In the genomic region with DNA sequence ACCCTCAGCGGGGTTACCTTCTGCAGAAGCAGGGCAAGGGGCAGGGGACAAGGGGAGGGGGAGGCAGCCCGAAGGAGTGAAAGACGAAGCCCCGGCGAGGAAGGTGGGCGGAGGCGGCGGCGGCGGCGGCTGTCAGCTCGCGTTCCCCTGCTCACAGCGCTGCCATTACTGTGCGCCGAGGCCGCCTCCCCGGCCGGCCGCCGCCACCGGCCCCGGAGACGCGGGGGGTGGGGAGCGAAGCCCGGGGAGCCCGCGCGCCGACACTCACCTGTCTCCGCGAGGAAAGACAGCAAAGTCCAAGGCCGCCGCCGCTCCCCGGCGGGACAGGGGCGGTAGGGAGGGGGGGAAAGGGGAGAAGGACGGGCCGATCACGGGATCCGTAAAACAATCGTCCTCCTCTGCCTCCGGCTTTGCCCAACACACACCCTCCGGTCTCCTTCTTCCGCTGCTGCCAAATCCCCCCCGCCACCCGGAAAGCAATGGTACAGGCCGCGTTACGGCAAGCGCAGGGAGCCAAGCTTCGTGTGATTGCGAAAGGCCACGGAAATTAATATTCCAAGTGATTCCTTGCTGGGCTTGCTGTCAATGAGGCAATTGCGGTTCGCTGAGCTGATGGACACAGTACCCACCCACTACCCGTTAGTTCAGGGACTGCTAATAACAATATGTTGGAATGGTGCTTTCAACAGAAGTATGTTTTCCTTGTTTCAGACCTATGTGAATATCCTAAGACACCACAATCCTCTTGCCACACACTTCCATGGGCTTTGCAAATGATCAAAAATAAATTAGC, we compare ENCODE assay signal across 8 cellular contexts. TPM values are rescaled to one million over a fixed set of nuclear protein-coding genes. Genes with fewer than 3 reads are reported as not detected.
DNase-seq lines count a peak whose midpoint lies in the region; ATAC-seq, FAIRE-seq and TF ChIP-seq lines count a peak whose summit lies in the region.

A gene (minus strand): TSS at position 180 of the 793 bp plus-strand sequence. CDS start 19,024 bp downstream, outside the sequence.

- peaks cover 43% of the 10 kb centered on the region for H3K79me2 ChIP-seq in HepG2 (ENCODE audit: insufficient read depth, low read length)

- ATAC-seq in GM19395 (IDR thresholded peaks at IDR 0.05; ENCODE audit: unreplicated experiment) (peak; percentile 95), HG03558 (IDR thresholded peaks at IDR 0.05; ENCODE audit: extremely low read depth, unreplicated experiment) (peak; percentile 56), HepG2 (peak; percentile 97)

- 0 out of 2 replicates have a peak, but pooled peaks cover 2% of the 10 kb centered on the region for H4K20me1 ChIP-seq in HepG2 (ENCODE audit: insufficient read depth, low read length)

- peak; percentile 58 to 59; a peak in 3 of 4 replicates for TF ChIP-seq POLR2A in HepG2 (IDR thresholded peaks at IDR 0.05; ENCODE audit: insufficient read depth in 1 of 2, low read depth in 2 of 2, low read length in 2 of 2)

- in situ Hi-C loops in HepG2 (cut with HindIII; ENCODE audit: extremely low pct_ligation_motif_present, low pct_unique_long_range_greater_than_20kb): no loop called here

- intact Hi-C loops in HepG2 (cut with micrococcal nuclease; ENCODE audit: unreplicated experiment): no loop called here

- 2% methylated on average over 9 of the region's 59 CpGs for WGBS in HepG2 (ENCODE audit: low lambda C conversion rate)

- H3K27ac ChIP-seq in C4-2B (peak within 1 kb of the TSS; percentile 86), HepG2 (ENCODE audit: extremely low read length, insufficient read depth, low read length) (peak within 1 kb of the TSS; percentile 95)

- TF ChIP-seq CTCF in C4-2B (conservative IDR thresholded peaks at IDR 0.05): no peak
- 0 out of 2 replicates have a peak, but pooled peaks have one; percentile 4 for TF ChIP-seq CTCF in HepG2 (CRISPR knock-in tag; IDR thresholded peaks at IDR 0.05)

- peak; percentile 39; the same call in 1 of the 2 replicates for TF ChIP-seq RAD21 in HepG2 (CRISPR knock-in tag; IDR thresholded peaks at IDR 0.05)

- DNase-seq in NCI-H748 (lab: John Stamatoyannopoulos, UW; ENCODE audit: unreplicated experiment): peak; percentile 89
- DNase-seq in activated CD4-positive, alpha-beta T cell treated with anti-CD3 and anti-CD28 coated beads, Interleukin-2, amount 50 U/mL, for 4 hours: peak; percentile 89 to 90
- peak; percentile 98 for DNase-seq in dermis blood vessel endothelial cell
- DNase-seq in HepG2 (ENCODE audit: low spot score): peak; percentile 88
- peak; percentile 83 to 90 for DNase-seq in stimulated activated CD4-positive, alpha-beta T cell treated with anti-CD3 and anti-CD28 coated beads, Interleukin-2, amount 100 ng/mL, for 48 hours

- H3K9me3 ChIP-seq in HepG2 (ENCODE audit: low read length): peaks cover 5% of the 10 kb centered on the region

- peaks cover 50% of the 10 kb centered on the region for H3K4me1 ChIP-seq in HepG2 (ENCODE audit: insufficient read depth, low read length)

- peak; percentile 28 to 63; a peak in 2 of 4 replicates for TF ChIP-seq EP300 in HepG2 (IDR thresholded peaks at IDR 0.05; ENCODE audit: low read depth in 2 of 2, low read length in 2 of 2)
- peak; percentile 21; the same call in 1 of the 2 replicates for TF ChIP-seq EP300 in HepG2 (CRISPR knock-in tag; IDR thresholded peaks at IDR 0.05; ENCODE audit: borderline replicate concordance)

- H3K27me3 ChIP-seq in HepG2 (ENCODE audit: control insufficient read depth in 1 of 2, insufficient read depth in 2 of 2, low read length in 2 of 2): no peaks in the 10 kb centered on the region

- POLR2A ChIA-PET in HepG2 (lab: Yijun Ruan, JAX): interaction anchor here (2.1 kb wide), 1 partner anchor 36 kb away, joined by 10 read pairs; a partner anchor contains a TSS

- peak within 1 kb of the TSS; percentile 69 to 97 (median 80) for H3K4me3 ChIP-seq in HepG2 (replicated peaks in 1 of 3; ENCODE audit: insufficient read depth in 1 of 3, low read depth in 2 of 3, low read length in 3 of 3)

- CTCF ChIA-PET in HepG2 (lab: Yijun Ruan, JAX; ENCODE audit: low intra/inter-chr PET ratio, low total read pairs): no interaction called here

- peak within 1 kb of the TSS; percentile 97 for H2AFZ ChIP-seq in HepG2 (ENCODE audit: low read length)

- FAIRE-seq in HepG2 (lab: Jason Lieb, UNC): peak; percentile 57

- no peaks in the 10 kb centered on the region for H3K36me3 ChIP-seq in HepG2 (replicated peaks in 1 of 2; ENCODE audit: control insufficient read depth in 1 of 2, insufficient read depth in 2 of 2, low read length in 2 of 2)

- peak within 1 kb of the TSS; percentile 93 for H3K9ac ChIP-seq in HepG2 (ENCODE audit: insufficient read depth, low read depth, low read length)

- peak within 1 kb of the TSS; percentile 87 for H3K4me2 ChIP-seq in HepG2 (ENCODE audit: low read depth, low read length)

- no TSS peak for BruUV-seq in HepG2 (replicated peaks; lab: Mats Ljungman, UMichigan)

TF ChIP-seq in HepG2, 621 proteins besides CTCF, POLR2A, EP300 and RAD21 (continues in another document):
- TF ChIP-seq, protein P1, sequence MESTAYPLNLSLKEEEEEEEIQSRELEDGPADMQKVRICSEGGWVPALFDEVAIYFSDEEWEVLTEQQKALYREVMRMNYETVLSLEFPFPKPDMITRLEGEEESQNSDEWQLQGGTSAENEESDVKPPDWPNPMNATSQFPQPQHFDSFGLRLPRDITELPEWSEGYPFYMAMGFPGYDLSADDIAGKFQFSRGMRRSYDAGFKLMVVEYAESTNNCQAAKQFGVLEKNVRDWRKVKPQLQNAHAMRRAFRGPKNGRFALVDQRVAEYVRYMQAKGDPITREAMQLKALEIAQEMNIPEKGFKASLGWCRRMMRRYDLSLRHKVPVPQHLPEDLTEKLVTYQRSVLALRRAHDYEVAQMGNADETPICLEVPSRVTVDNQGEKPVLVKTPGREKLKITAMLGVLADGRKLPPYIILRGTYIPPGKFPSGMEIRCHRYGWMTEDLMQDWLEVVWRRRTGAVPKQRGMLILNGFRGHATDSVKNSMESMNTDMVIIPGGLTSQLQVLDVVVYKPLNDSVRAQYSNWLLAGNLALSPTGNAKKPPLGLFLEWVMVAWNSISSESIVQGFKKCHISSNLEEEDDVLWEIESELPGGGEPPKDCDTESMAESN (CRISPR knock-in tag; conservative IDR thresholded peaks at IDR 0.05): 0 out of 2 replicates have a peak, but pooled peaks have one; percentile 22
- TF ChIP-seq, protein P2, sequence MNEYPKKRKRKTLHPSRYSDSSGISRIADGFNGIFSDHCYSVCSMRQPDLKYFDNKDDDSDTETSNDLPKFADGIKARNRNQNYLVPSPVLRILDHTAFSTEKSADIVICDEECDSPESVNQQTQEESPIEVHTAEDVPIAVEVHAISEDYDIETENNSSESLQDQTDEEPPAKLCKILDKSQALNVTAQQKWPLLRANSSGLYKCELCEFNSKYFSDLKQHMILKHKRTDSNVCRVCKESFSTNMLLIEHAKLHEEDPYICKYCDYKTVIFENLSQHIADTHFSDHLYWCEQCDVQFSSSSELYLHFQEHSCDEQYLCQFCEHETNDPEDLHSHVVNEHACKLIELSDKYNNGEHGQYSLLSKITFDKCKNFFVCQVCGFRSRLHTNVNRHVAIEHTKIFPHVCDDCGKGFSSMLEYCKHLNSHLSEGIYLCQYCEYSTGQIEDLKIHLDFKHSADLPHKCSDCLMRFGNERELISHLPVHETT (CRISPR knock-in tag; conservative IDR thresholded peaks at IDR 0.05): peak; percentile 78; the same call in 1 of the 2 replicates
- no peak for TF ChIP-seq ZNF136 (CRISPR knock-in tag; IDR thresholded peaks at IDR 0.05; ENCODE audit: low read depth)
- no peak for TF ChIP-seq ZNF367 (CRISPR knock-in tag; IDR thresholded peaks at IDR 0.05; ENCODE audit: borderline replicate concordance)
- no peak for TF ChIP-seq ZSCAN22 (CRISPR knock-in tag; IDR thresholded peaks at IDR 0.05)
- TF ChIP-seq EZH2 (conservative IDR thresholded peaks at IDR 0.05; ENCODE audit: low read depth, low read length): no peak
- 0 out of 2 replicates have a peak, but pooled peaks have one; percentile 46 for TF ChIP-seq ZNF761 (CRISPR knock-in tag; conservative IDR thresholded peaks at IDR 0.05)
- TF ChIP-seq ZNF713 (CRISPR knock-in tag; IDR thresholded peaks at IDR 0.05): no peak
- TF ChIP-seq, protein P3, sequence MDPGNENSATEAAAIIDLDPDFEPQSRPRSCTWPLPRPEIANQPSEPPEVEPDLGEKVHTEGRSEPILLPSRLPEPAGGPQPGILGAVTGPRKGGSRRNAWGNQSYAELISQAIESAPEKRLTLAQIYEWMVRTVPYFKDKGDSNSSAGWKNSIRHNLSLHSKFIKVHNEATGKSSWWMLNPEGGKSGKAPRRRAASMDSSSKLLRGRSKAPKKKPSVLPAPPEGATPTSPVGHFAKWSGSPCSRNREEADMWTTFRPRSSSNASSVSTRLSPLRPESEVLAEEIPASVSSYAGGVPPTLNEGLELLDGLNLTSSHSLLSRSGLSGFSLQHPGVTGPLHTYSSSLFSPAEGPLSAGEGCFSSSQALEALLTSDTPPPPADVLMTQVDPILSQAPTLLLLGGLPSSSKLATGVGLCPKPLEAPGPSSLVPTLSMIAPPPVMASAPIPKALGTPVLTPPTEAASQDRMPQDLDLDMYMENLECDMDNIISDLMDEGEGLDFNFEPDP (CRISPR knock-in tag; conservative IDR thresholded peaks at IDR 0.05): no peak

RNA-seq across cellular contexts. Expression of the gene that starts here (rescaled TPM):
- total RNA-seq in dermis blood vessel endothelial cell: 26.9 and 57.9 TPM in 2 replicates
- total RNA-seq in HepG2 (2016; rRNA removed; fragmentation: Illumina TruSeq; extraction: Trizol): 33.1 and 48.2 TPM in 2 replicates
- total RNA-seq in HepG2 (2016; cell fraction: cytosol; rRNA removed; fragmentation: Illumina TruSeq; extraction: Trizol; ENCODE audit: low read depth): 10.9 and 12.3 TPM in 2 replicates
- total RNA-seq in HepG2 (2016; cell fraction: insoluble cytoplasmic fraction; rRNA removed; fragmentation: Illumina TruSeq; extraction: Trizol): 35.6 and 42.8 TPM in 2 replicates
- total RNA-seq in HepG2 (2016; cell fraction: membrane; rRNA removed; fragmentation: Illumina TruSeq; extraction: Trizol): 25.2 and 28.9 TPM in 2 replicates
- 28.4 and 32.1 TPM in 2 replicates for total RNA-seq in HepG2 (2016; cell fraction: nucleus; rRNA removed; fragmentation: Illumina TruSeq; extraction: Trizol)
- polyA plus RNA-seq in HepG2 (2011; rRNA removed): 7.1 and 9.6 TPM in 2 replicates
- polyA plus RNA-seq in HepG2 (2011; cell fraction: cytosol; rRNA removed): 4.9 and 7.1 TPM in 2 replicates
- 3.2 and 3.3 TPM in 2 replicates for polyA plus RNA-seq in HepG2 (2011; cell fraction: nucleus; rRNA removed)
- polyA plus RNA-seq in HepG2 (2012): 15.6 and 18.3 TPM in 2 replicates
- 8.0 and 9.0 TPM in 2 replicates for polyA plus RNA-seq in HepG2 (2016; cell fraction: cytosol; fragmentation: Illumina TruSeq; extraction: Trizol; ENCODE audit: low read depth)
- polyA plus RNA-seq in HepG2 (2016; cell fraction: insoluble cytoplasmic fraction; fragmentation: Illumina TruSeq; extraction: Trizol; ENCODE audit: low read depth): 34.0 and 39.1 TPM in 2 replicates
- 16.4 and 16.9 TPM in 2 replicates for polyA plus RNA-seq in HepG2 (2016; cell fraction: membrane; fragmentation: Illumina TruSeq; extraction: Trizol; ENCODE audit: low read depth)
- 26.7 and 29.6 TPM in 2 replicates for polyA plus RNA-seq in HepG2 (2016; cell fraction: nucleus; fragmentation: Illumina TruSeq; extraction: Trizol; ENCODE audit: insufficient read depth, low read depth)
- polyA minus RNA-seq in HepG2 (2011; rRNA and poly(A)+ RNA removed; ENCODE audit: low replicate concordance): 7.4 and 12.1 TPM in 2 replicates
- 11.5 and 11.6 TPM in 2 replicates for polyA minus RNA-seq in HepG2 (2011; cell fraction: cytosol; rRNA and poly(A)+ RNA removed)
- 12.2 and 17.9 TPM in 2 replicates for polyA minus RNA-seq in HepG2 (2011; cell fraction: nucleus; rRNA and poly(A)+ RNA removed)

Comparison
In these comparisons a context has a peak if more than half of its experiments do, and no peak if none do; other contexts are left out.
1. Peak in every context shown above with its lines: DNase-seq, ATAC-seq, H3K4me3 ChIP-seq and H3K27ac ChIP-seq.